In the genomic region with DNA sequence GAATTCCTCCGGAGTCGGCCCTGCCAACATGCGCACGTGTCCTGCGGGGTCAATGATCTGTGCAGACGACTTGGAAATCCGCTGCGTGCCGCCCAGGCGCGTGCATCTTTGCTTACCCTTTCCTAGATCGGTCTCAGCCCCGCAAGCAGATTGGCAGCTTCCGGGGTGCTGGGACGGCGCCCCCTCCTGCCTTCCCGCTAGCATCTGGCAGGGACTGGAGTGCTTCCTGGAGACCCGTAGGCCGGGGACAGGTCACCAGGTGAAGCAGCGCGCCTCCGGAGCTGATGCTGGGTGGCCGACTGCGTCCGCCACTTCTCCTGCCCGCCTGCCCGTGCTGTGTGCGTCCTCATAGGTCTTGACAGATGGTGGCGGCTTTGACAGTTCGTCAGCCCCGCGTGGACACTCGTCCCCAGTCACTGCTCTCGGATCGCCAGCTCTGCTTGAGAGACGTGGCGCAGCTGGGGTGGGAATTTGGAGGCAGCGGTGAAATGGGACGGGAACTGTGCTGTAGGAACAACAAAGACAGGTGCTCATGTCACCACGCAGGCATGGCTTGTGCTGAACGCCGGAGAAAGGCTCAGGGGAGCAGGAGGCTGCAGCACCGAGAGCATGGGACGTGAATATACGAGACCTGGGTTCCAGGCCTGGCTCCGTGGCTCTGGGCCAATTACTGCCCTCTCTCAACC, we compare ENCODE assay signal across 9 cellular contexts. TPM values are rescaled to one million over a fixed set of nuclear protein-coding genes. Genes with fewer than 3 reads are reported as not detected.
DNase-seq lines count a peak whose midpoint lies in the region; ATAC-seq and TF ChIP-seq lines count a peak whose summit lies in the region.
"Had no signal": no experiment of that assay in that cellular context is flagged by ENCODE, and none has a peak within 500 bp of the region (broad histone marks: within the 10 kb centered on the region; RNA-seq: fewer than 3 reads in every experiment).

No MANE protein-coding gene starts in this region.

- H3K9ac ChIP-seq in ES-I3 (ENCODE audit: low read depth, low read length), result peak overlapping the region; percentile 41; the same call in 1 of the 2 replicates

- no peaks in the 10 kb centered on the region for H3K9me3 Mint-ChIP-seq in activated T-helper 1 cell treated with anti-CD3 and anti-CD28 coated beads, Interleukin-12 subunit alpha, Interleukin-12 subunit beta, Interleukin-2, Interleukin-4 antibody, amounts not matched to agents 30 ng/mL and 10 ng/mL and 1 ng/mL, durations not matched to agents 14 hours and 24 hours and 36 hours
- no peaks in the 10 kb centered on the region for H3K9me3 Mint-ChIP-seq in progenitor cell of endocrine pancreas (ENCODE audit: low read depth)

- H3K27me3 Mint-ChIP-seq in activated T-helper 1 cell treated with anti-CD3 and anti-CD28 coated beads, Interleukin-12 subunit alpha, Interleukin-12 subunit beta, Interleukin-2, Interleukin-4 antibody, amounts not matched to agents 30 ng/mL and 10 ng/mL and 1 ng/mL, durations not matched to agents 14 hours and 24 hours and 36 hours (ENCODE audit: insufficient read depth), result peaks cover 31% of the 10 kb centered on the region
- H3K27me3 Mint-ChIP-seq in progenitor cell of endocrine pancreas, result peaks cover 73% of the 10 kb centered on the region

- no peak overlapping the region for H3K27ac ChIP-seq in heart left ventricle

- peak overlapping the region; percentile 14 to 54 (median 44) for H3K4me3 ChIP-seq in heart left ventricle

- 1 to 2% (median 2%) methylated on average over 24 to 46 of the region's 46 CpGs for WGBS in heart left ventricle, 4 donors

- intact Hi-C loops in activated T-helper 1 cell treated with anti-CD3 and anti-CD28 coated beads, Interleukin-12 subunit alpha, Interleukin-12 subunit beta, Interleukin-2, Interleukin-4 antibody, amounts not matched to agents 30 ng/mL and 10 ng/mL and 1 ng/mL, durations not matched to agents 14 hours and 24 hours and 36 hours (cut with micrococcal nuclease), result loop anchor here (1.0 to 2.0 kb wide), 2 partner anchors 378 to 387 kb away; no protein-coding TSS in a partner anchor
- intact Hi-C loops in heart left ventricle (cut with DNase I), result loop anchor here (1.0 to 10.0 kb wide), 5 partner anchors 377 to 491 kb away; no protein-coding TSS in a partner anchor

- peaks cover 22 to 80% (median 39%) of the 10 kb centered on the region in 9 donors for H3K27me3 ChIP-seq in heart left ventricle

- no peak for DNase-seq in activated T-helper 1 cell treated with anti-CD3 and anti-CD28 coated beads, Interleukin-12 subunit alpha, Interleukin-12 subunit beta, Interleukin-2, Interleukin-4 antibody, amounts not matched to agents 30 ng/mL and 10 ng/mL and 1 ng/mL, durations not matched to agents 14 hours and 24 hours and 36 hours (ENCODE audit: low spot score)
- DNase-seq in heart left ventricle, result peak in 1 of 5 donors; percentile 28
- peak; percentile 21 for DNase-seq in progenitor cell of endocrine pancreas (ENCODE audit: low spot score, unreplicated experiment)
- no peak for DNase-seq in CD1c-positive myeloid dendritic cell (ENCODE audit: extremely low spot score)
- no peak for DNase-seq in hepatic stellate cell (ENCODE audit: low spot score)

- H3K36me3 ChIP-seq in ES-I3 (ENCODE audit: insufficient read depth, low read length) (no peaks in the 10 kb centered on the region), heart left ventricle (no peaks in the 10 kb centered on the region)

- TF ChIP-seq CTCF in heart left ventricle (IDR thresholded peaks at IDR 0.05) (peak in 2 of 12 donors; percentile 27 to 33), progenitor cell of endocrine pancreas (IDR thresholded peaks at IDR 0.05; ENCODE audit: unreplicated experiment) (no peak)

- H3K36me3 Mint-ChIP-seq in activated T-helper 1 cell treated with anti-CD3 and anti-CD28 coated beads, Interleukin-12 subunit alpha, Interleukin-12 subunit beta, Interleukin-2, Interleukin-4 antibody, amounts not matched to agents 30 ng/mL and 10 ng/mL and 1 ng/mL, durations not matched to agents 14 hours and 24 hours and 36 hours (ENCODE audit: low read depth), result no peaks in the 10 kb centered on the region
- H3K36me3 Mint-ChIP-seq in progenitor cell of endocrine pancreas (ENCODE audit: insufficient read depth), result no peaks in the 10 kb centered on the region

- H3K4me1 Mint-ChIP-seq in activated T-helper 1 cell treated with anti-CD3 and anti-CD28 coated beads, Interleukin-12 subunit alpha, Interleukin-12 subunit beta, Interleukin-2, Interleukin-4 antibody, amounts not matched to agents 30 ng/mL and 10 ng/mL and 1 ng/mL, durations not matched to agents 14 hours and 24 hours and 36 hours (ENCODE audit: low read depth), result peaks cover 19% of the 10 kb centered on the region
- H3K4me1 Mint-ChIP-seq in progenitor cell of endocrine pancreas (ENCODE audit: low read depth), result peaks cover 12% of the 10 kb centered on the region

- H3K4me1 ChIP-seq in ES-I3 (ENCODE audit: insufficient read depth, low read length) (no peaks in the 10 kb centered on the region), heart left ventricle (peaks cover 0 to 16% (median 10%) of the 10 kb centered on the region in 12 donors)

- H3K27ac Mint-ChIP-seq in activated T-helper 1 cell treated with anti-CD3 and anti-CD28 coated beads, Interleukin-12 subunit alpha, Interleukin-12 subunit beta, Interleukin-2, Interleukin-4 antibody, amounts not matched to agents 30 ng/mL and 10 ng/mL and 1 ng/mL, durations not matched to agents 14 hours and 24 hours and 36 hours, result peak overlapping the region; percentile 55
- no peak overlapping the region for H3K27ac Mint-ChIP-seq in progenitor cell of endocrine pancreas

- H3K9me3 ChIP-seq in ES-I3 (ENCODE audit: control insufficient read depth, insufficient read depth, low read length) (no peaks in the 10 kb centered on the region), heart left ventricle (no peaks in the 10 kb centered on the region)

- H3K4me3 Mint-ChIP-seq in activated T-helper 1 cell treated with anti-CD3 and anti-CD28 coated beads, Interleukin-12 subunit alpha, Interleukin-12 subunit beta, Interleukin-2, Interleukin-4 antibody, amounts not matched to agents 30 ng/mL and 10 ng/mL and 1 ng/mL, durations not matched to agents 14 hours and 24 hours and 36 hours, result peak overlapping the region; percentile 83
- peak overlapping the region; percentile 74 for H3K4me3 Mint-ChIP-seq in progenitor cell of endocrine pancreas (ENCODE audit: low read depth)

- TF ChIP-seq POLR2A in heart left ventricle (IDR thresholded peaks at IDR 0.05), result no peak

- ATAC-seq in GM19455 (IDR thresholded peaks at IDR 0.05; ENCODE audit: unreplicated experiment) (peak; percentile 49), HG03457 (IDR thresholded peaks at IDR 0.05; ENCODE audit: unreplicated experiment) (peak; percentile 38), heart left ventricle (peak; percentile 20 to 46 (median 40))

RNA-seq across cellular contexts. Expression of gene KCNK18, which starts 21.9 kb away (rescaled TPM):
- not detected in 2 replicates for total RNA-seq in activated T-helper 1 cell treated with anti-CD3 and anti-CD28 coated beads, Interleukin-12 subunit alpha, Interleukin-12 subunit beta, Interleukin-2, Interleukin-4 antibody, amounts not matched to agents 30 ng/mL and 10 ng/mL and 1 ng/mL, durations not matched to agents 14 hours and 24 hours and 36 hours
- total RNA-seq in heart left ventricle (not detected), progenitor cell of endocrine pancreas (not detected in 2 replicates)
- polyA plus RNA-seq in heart left ventricle, result not detected
- total RNA-seq: temporal lobe had no signal

RNA-seq across cellular contexts. Expression of gene VAX1, which starts 37.3 kb away (rescaled TPM):
- total RNA-seq in activated T-helper 1 cell treated with anti-CD3 and anti-CD28 coated beads, Interleukin-12 subunit alpha, Interleukin-12 subunit beta, Interleukin-2, Interleukin-4 antibody, amounts not matched to agents 30 ng/mL and 10 ng/mL and 1 ng/mL, durations not matched to agents 14 hours and 24 hours and 36 hours, result not detected in 2 replicates
- total RNA-seq in heart left ventricle (not detected), progenitor cell of endocrine pancreas (not detected in 2 replicates)
- polyA plus RNA-seq in heart left ventricle, result not detected
